In the genomic region with DNA sequence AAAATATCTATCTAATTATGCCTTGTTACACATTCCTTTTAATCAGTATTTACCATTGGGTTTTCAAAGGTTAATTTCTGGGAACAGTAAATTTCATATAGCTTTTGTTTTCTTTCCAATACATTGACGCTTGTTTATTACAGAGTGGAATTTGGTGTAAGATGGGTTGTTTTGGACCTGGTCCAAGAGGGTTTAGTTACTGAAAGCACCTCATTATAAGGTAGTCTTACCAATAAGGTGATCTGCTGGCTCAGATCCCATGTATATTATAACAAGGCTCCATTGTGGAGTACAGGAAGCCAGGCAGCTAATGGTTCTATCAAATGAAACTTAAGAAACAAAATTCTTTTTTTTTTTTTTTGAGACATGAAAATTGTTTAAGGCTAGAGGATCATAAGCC, we compare ENCODE assay signal across 14 cellular contexts.
"Had no signal": no experiment of that assay in that cellular context is flagged by ENCODE, and none has a peak within 500 bp of the region (broad histone marks: within the 10 kb centered on the region; RNA-seq: fewer than 3 reads in every experiment).

No MANE protein-coding gene starts in this region.

- H3K9me3 ChIP-seq: right atrium auricular region had no signal

- H3K4me3 ChIP-seq: right atrium auricular region, skin epidermis had no signal

- ATAC-seq: effector memory CD8-positive, alpha-beta T cell had no signal

- H3K4me1 ChIP-seq: right atrium auricular region had no signal

- H3K27ac ChIP-seq: right atrium auricular region, skin epidermis had no signal

- H3K36me3 ChIP-seq: right atrium auricular region had no signal

- DNase-seq: activated CD4-positive, CD25-positive, alpha-beta regulatory T cell treated with anti-CD3 and anti-CD28 coated beads, Interleukin-2, amount 50 U/mL, for 72 hours; anterior cingulate cortex; dermis blood vessel endothelial cell; effector memory CD8-positive, alpha-beta T cell; foreskin melanocyte; head of caudate nucleus; immature natural killer cell; mesendoderm; nephron progenitor cell; occipital lobe; stimulated activated CD4-positive, alpha-beta T cell treated with anti-CD3 and anti-CD28 coated beads, Interleukin-4, amount 100 ng/mL, for 24 hours; stimulated activated naive CD4-positive, alpha-beta T cell had no signal

- H3K27me3 ChIP-seq: right atrium auricular region had no signal
